8 cellular contexts compared by ENCODE assay signal in the genomic region with DNA sequence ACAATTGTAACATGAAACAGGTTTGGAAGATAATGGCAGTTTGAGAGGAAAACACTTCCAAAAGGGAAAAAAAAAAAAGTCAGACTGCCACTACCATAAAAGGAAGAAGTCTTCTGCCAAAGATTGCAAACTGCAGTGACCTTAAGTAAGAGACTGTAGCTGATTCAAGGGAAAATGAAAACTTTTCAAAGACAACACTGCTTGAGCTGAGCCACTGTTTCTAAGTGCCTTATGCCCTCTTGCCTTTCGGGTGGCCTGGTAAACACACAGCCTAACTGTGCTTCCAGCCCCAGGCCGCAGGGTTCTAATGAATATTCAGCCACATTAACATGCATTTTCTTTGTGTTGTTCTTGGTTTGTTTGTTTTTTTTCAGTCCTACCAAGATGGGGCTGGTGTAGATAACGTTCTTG.
DNase-seq lines count a peak whose midpoint lies in the region; ATAC-seq and TF ChIP-seq lines count a peak whose summit lies in the region.
"Had no signal": no experiment of that assay in that cellular context is flagged by ENCODE, and none has a peak within 500 bp of the region (broad histone marks: within the 10 kb centered on the region; RNA-seq: fewer than 3 reads in every experiment).

No MANE protein-coding gene starts in this region.

- H3K27ac Mint-ChIP-seq in CD8-positive, alpha-beta T cell: no peak overlapping the region

- no peak for ATAC-seq in CD8-positive, alpha-beta T cell

- no peak for TF ChIP-seq CTCF in choroid plexus epithelial cell (conservative IDR thresholded peaks at IDR 0.05; ENCODE audit: low read depth, low read length)
- TF ChIP-seq CTCF in testis (IDR thresholded peaks at IDR 0.05): no peak
- TF ChIP-seq CTCF in CD8-positive, alpha-beta T cell (IDR thresholded peaks at IDR 0.05): no peak

- CTCF ChIA-PET in CD8-positive, alpha-beta T cell (lab: Charles Lee): no interaction called here

- no peak overlapping the region for H3K4me3 Mint-ChIP-seq in CD8-positive, alpha-beta T cell

- H3K27me3 Mint-ChIP-seq in CD8-positive, alpha-beta T cell (ENCODE audit: low read depth): no peaks in the 10 kb centered on the region

- no peak for TF ChIP-seq POLR2A in testis (IDR thresholded peaks at IDR 0.05)

- H3K27ac ChIP-seq in KOPT-K1 (ENCODE audit: low read depth, low read length, poor library complexity, severe bottlenecking) (peak overlapping the region; percentile 44), testis (no peak overlapping the region)
- no peak overlapping the region for H3K27ac ChIP-seq in CD8-positive, alpha-beta T cell (ENCODE audit: low read depth, low read length)
- H3K27ac ChIP-seq: psoas muscle had no signal

- no peaks in the 10 kb centered on the region for H3K27me3 ChIP-seq in testis
- no peaks in the 10 kb centered on the region for H3K27me3 ChIP-seq in CD8-positive, alpha-beta T cell (ENCODE audit: insufficient read depth, low read length)

- POLR2A ChIA-PET in CD8-positive, alpha-beta T cell (lab: Charles Lee): no interaction called here

- H3K36me3 Mint-ChIP-seq in CD8-positive, alpha-beta T cell: no peaks in the 10 kb centered on the region

- H3K4me1 ChIP-seq in testis: no peaks in the 10 kb centered on the region
- no peaks in the 10 kb centered on the region for H3K4me1 ChIP-seq in CD8-positive, alpha-beta T cell (ENCODE audit: insufficient read depth, low read length)

- H3K4me3 ChIP-seq in choroid plexus epithelial cell (ENCODE audit: low read depth, low read length) (no peak overlapping the region), testis (no peak overlapping the region)
- H3K4me3 ChIP-seq in CD8-positive, alpha-beta T cell (ENCODE audit: low read depth, low read length): no peak overlapping the region
- H3K4me3 ChIP-seq: psoas muscle had no signal

- intact Hi-C loops in testis (cut with DNase I; ENCODE audit: low total_unique reads): no loop called here
- intact Hi-C loops in CD8-positive, alpha-beta T cell (cut with DNase I, micrococcal nuclease): no loop called here

- no peaks in the 10 kb centered on the region for H3K9me3 Mint-ChIP-seq in CD8-positive, alpha-beta T cell

- H3K4me1 Mint-ChIP-seq in CD8-positive, alpha-beta T cell (ENCODE audit: low read depth): no peaks in the 10 kb centered on the region

- peak; percentile 91 for DNase-seq in choroid plexus epithelial cell (ENCODE audit: low read depth)
- DNase-seq in left kidney (ENCODE audit: low read depth, low spot score): peak; percentile 58
- peak; percentile 26 for DNase-seq in testis
- DNase-seq in NCI-H345 (lab: John Stamatoyannopoulos, UW): no peak
- no peak for DNase-seq in HuH-7 (ENCODE audit: low spot score)
- DNase-seq in CD8-positive, alpha-beta T cell: no peak

- H3K36me3 ChIP-seq in KOPT-K1 (ENCODE audit: insufficient read depth, low read length): no peaks in the 10 kb centered on the region
- no peaks in the 10 kb centered on the region for H3K36me3 ChIP-seq in testis (ENCODE audit: low read depth, missing control alignments)
- H3K36me3 ChIP-seq in CD8-positive, alpha-beta T cell (ENCODE audit: insufficient read depth, low read length): no peaks in the 10 kb centered on the region

- 38 to 44% methylated on average over 3 of the region's 3 CpGs for WGBS in testis, 2 donors

- H3K9me3 ChIP-seq in KOPT-K1 (ENCODE audit: insufficient read depth, low read length, poor library complexity, severe bottlenecking): no peaks in the 10 kb centered on the region
- no peaks in the 10 kb centered on the region for H3K9me3 ChIP-seq in testis
- no peaks in the 10 kb centered on the region for H3K9me3 ChIP-seq in CD8-positive, alpha-beta T cell (ENCODE audit: low read length)
- H3K9me3 ChIP-seq: psoas muscle had no signal

Comparison
In these comparisons a context has a peak if more than half of its experiments do, and no peak if none do; other contexts are left out.
1. DNase-seq: peak in choroid plexus epithelial cell (single experiment), left kidney (single experiment) and testis (single experiment); none in NCI-H345 (single experiment), HuH-7 (single experiment) and CD8-positive, alpha-beta T cell (0 of 7).